1 cellular context compared by ENCODE assay signal in the genomic region with DNA sequence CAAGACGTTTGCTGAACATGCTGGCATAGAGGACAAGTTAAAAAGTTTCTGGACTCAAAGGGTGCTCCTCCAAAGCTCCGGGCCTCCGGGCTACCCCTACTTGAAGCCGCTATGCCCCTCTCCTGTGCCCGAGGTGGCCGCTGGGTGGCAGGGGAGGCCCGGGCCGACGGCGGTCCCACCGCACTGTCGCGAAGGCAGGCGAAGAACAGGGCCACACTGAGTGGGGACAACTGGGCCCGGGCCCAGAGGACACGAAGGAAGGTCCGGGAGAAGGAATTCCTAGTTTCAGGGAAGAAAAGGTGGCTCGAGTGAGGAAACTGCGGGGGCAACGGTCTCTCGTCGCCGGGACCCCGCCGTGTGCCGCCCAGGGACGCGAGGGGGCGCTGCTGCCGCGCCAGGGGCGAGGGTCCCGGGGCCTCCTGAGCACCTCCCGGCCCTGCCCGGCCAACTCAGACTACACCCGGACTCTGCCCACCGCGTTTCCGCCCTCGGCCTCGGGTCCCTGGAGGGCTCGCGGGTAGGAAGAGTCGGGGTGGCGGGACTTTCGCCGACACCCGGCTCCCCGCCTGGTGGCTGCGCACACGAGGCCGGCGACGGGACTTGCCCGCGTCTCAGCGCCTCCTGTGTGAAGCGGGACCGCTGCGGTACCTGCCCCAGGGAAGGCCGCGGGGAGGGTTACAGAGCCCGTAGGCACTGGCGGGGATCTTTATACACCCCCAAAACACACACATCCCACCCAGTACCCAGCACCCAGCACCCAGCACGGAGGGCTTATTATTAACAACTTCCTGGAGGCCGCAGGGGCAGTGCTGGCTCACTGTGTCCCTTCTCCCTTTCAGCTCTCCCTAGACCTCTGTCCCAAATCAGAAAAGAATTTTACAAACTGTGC.
A peak's percentile ranks its signal among the peaks of the same experiment; 100 is the strongest.
TF ChIP-seq lines count a peak whose summit lies in the region.

No MANE protein-coding gene starts in this region.

TF ChIP-seq in HepG2, 621 proteins besides CTCF, POLR2A, EP300 and RAD21 (continued from another document):
- TF ChIP-seq, protein P1, sequence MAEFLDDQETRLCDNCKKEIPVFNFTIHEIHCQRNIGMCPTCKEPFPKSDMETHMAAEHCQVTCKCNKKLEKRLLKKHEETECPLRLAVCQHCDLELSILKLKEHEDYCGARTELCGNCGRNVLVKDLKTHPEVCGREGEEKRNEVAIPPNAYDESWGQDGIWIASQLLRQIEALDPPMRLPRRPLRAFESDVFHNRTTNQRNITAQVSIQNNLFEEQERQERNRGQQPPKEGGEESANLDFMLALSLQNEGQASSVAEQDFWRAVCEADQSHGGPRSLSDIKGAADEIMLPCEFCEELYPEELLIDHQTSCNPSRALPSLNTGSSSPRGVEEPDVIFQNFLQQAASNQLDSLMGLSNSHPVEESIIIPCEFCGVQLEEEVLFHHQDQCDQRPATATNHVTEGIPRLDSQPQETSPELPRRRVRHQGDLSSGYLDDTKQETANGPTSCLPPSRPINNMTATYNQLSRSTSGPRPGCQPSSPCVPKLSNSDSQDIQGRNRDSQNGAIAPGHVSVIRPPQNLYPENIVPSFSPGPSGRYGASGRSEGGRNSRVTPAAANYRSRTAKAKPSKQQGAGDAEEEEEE (CRISPR knock-in tag; IDR thresholded peaks at IDR 0.05; ENCODE audit: borderline replicate concordance) = no peak
- no peak for TF ChIP-seq SNAI1 (CRISPR knock-in tag; IDR thresholded peaks at IDR 0.05; ENCODE audit: borderline replicate concordance)
- TF ChIP-seq, protein P2, sequence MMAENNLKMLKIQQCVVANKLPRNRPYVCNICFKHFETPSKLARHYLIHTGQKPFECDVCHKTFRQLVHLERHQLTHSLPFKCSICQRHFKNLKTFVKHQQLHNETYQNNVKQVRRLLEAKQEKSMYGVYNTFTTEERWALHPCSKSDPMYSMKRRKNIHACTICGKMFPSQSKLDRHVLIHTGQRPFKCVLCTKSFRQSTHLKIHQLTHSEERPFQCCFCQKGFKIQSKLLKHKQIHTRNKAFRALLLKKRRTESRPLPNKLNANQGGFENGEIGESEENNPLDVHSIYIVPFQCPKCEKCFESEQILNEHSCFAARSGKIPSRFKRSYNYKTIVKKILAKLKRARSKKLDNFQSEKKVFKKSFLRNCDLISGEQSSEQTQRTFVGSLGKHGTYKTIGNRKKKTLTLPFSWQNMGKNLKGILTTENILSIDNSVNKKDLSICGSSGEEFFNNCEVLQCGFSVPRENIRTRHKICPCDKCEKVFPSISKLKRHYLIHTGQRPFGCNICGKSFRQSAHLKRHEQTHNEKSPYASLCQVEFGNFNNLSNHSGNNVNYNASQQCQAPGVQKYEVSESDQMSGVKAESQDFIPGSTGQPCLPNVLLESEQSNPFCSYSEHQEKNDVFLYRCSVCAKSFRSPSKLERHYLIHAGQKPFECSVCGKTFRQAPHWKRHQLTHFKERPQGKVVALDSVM (CRISPR knock-in tag; IDR thresholded peaks at IDR 0.05) = no peak
- peak; percentile 89 for TF ChIP-seq XRCC5 (optimal IDR thresholded peaks at IDR 0.05; ENCODE audit: low read length)
- TF ChIP-seq, protein P3, sequence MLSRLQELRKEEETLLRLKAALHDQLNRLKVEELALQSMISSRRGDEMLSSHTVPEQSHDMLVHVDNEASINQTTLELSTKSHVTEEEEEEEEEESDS (CRISPR knock-in tag; IDR thresholded peaks at IDR 0.05; ENCODE audit: borderline replicate concordance) = no peak
- TF ChIP-seq GTF3A (CRISPR knock-in tag; conservative IDR thresholded peaks at IDR 0.05) = 0 out of 2 replicates have a peak, but pooled peaks have one; percentile 54
- TF ChIP-seq ZNF441 (CRISPR knock-in tag; IDR thresholded peaks at IDR 0.05; ENCODE audit: borderline replicate concordance) = no peak
TF ChIP-seq in HepG2: peak in this region for 107.
